ENCODE assay signal across 3 cellular contexts in genomic region chr1:203751618-203752361, GRCh38. TPM values are rescaled to one million over a fixed set of nuclear protein-coding genes. Genes with fewer than 3 reads are reported as not detected.
"Had no signal": no experiment of that assay in that cellular context is flagged by ENCODE, and none has a peak within 500 bp of the region (broad histone marks: within the 10 kb centered on the region; RNA-seq: fewer than 3 reads in every experiment).

No MANE protein-coding gene starts in this region.

RNA-seq across cellular contexts. Expression of gene LAX1, which starts 13.2 kb away (rescaled TPM):
- total RNA-seq: myocyte, occipital lobe had no signal
- polyA plus RNA-seq: neural cell had no signal
